18 cellular contexts compared by ENCODE assay signal in genomic region chr5:14297697-14298096, GRCh38.
DNase-seq lines count a peak whose midpoint lies in the region; ATAC-seq and TF ChIP-seq lines count a peak whose summit lies in the region.
"Had no signal": no experiment of that assay in that cellular context is flagged by ENCODE, and none has a peak within 500 bp of the region (broad histone marks: within the 10 kb centered on the region; RNA-seq: fewer than 3 reads in every experiment).

No MANE protein-coding gene starts in this region.

- peaks cover 8% of the 10 kb centered on the region; the same call in 1 of the 2 replicates for H3K4me1 ChIP-seq in GM23338 (ENCODE audit: insufficient read depth)
- H3K4me1 ChIP-seq in PC-3 (ENCODE audit: insufficient read depth, low read length), result peaks cover 11% of the 10 kb centered on the region; the same call in 1 of the 2 replicates
- peaks cover 22% of the 10 kb centered on the region for H3K4me1 ChIP-seq in endocrine pancreas (ENCODE audit: control insufficient read depth, insufficient read depth, low read length)
- H3K4me1 ChIP-seq in naive thymus-derived CD4-positive, alpha-beta T cell (ENCODE audit: control insufficient read depth in 2 of 2, insufficient read depth in 2 of 2, low read length in 2 of 2), result no peaks in the 10 kb centered on the region
- no peaks in the 10 kb centered on the region for H3K4me1 ChIP-seq in uterus

- DNase-seq in GM23338 (ENCODE audit: low spot score) (no peak), PC-3 (no peak), nephron progenitor cell (no peak), uterus (no peak), NOMO-1 (lab: John Stamatoyannopoulos, UW; ENCODE audit: unreplicated experiment in 2 of 2) (no peak)
- DNase-seq in naive thymus-derived CD4-positive, alpha-beta T cell, result no peak
- DNase-seq: ACHN, AML-193, Karpas-422, MM.1S, NCI-H1092 treated with DMSO at 0.1 percent for 48 hours, NCI-H1694, NCI-H345, NCI-H526 had no signal

- H3K27me3 Mint-ChIP-seq in GM23338 (ENCODE audit: insufficient read depth, low read depth, poor library complexity), result peaks cover 8% of the 10 kb centered on the region
- H3K27me3 Mint-ChIP-seq in nephron progenitor cell (ENCODE audit: low read depth, poor library complexity), result no peaks in the 10 kb centered on the region
- peaks cover 0 to 4% (median under 1%) of the 10 kb centered on the region in 5 donors for H3K27me3 Mint-ChIP-seq in naive thymus-derived CD4-positive, alpha-beta T cell

- H3K4me1 Mint-ChIP-seq in GM23338 (peaks cover 8% of the 10 kb centered on the region), nephron progenitor cell (peaks cover 17% of the 10 kb centered on the region)
- H3K4me1 Mint-ChIP-seq in naive thymus-derived CD4-positive, alpha-beta T cell, result no peaks in the 10 kb centered on the region

- POLR2A ChIA-PET in PC-3 (lab: Charles Lee; ENCODE audit: unreplicated experiment), result no interaction called here
- POLR2A ChIA-PET in naive thymus-derived CD4-positive, alpha-beta T cell (lab: Charles Lee), result no interaction called here

- H3F3A ChIP-seq in GM23338 (replicated peaks; ENCODE audit: low read depth), result no peaks in the 10 kb centered on the region
- H3F3A ChIP-seq in PC-3 (ENCODE audit: low read length, unreplicated experiment), result no peaks in the 10 kb centered on the region

- no peaks in the 10 kb centered on the region for H3K27me3 ChIP-seq in GM23338 (ENCODE audit: insufficient read depth)
- H3K27me3 ChIP-seq in PC-3 (ENCODE audit: low read length), result no peaks in the 10 kb centered on the region
- H3K27me3 ChIP-seq in endocrine pancreas (ENCODE audit: control insufficient read depth, insufficient read depth, low read length), result no peaks in the 10 kb centered on the region
- H3K27me3 ChIP-seq in naive thymus-derived CD4-positive, alpha-beta T cell (ENCODE audit: control insufficient read depth in 2 of 2, insufficient read depth in 2 of 2, low read length in 2 of 2), result no peaks in the 10 kb centered on the region
- no peaks in the 10 kb centered on the region for H3K27me3 ChIP-seq in uterus

- ATAC-seq in GM23338 (peak; percentile 45; the same call in 2 of the 3 replicates), PC-3 (no peak; the same call in 1 of the 2 replicates), HG03520 (IDR thresholded peaks at IDR 0.05; ENCODE audit: unreplicated experiment) (no peak)
- ATAC-seq in naive thymus-derived CD4-positive, alpha-beta T cell, result no peak

- TF ChIP-seq POLR2A in uterus (IDR thresholded peaks at IDR 0.05), result no peak

- no peak overlapping the region for H2AFZ ChIP-seq in GM23338
- no peak overlapping the region for H2AFZ ChIP-seq in PC-3 (ENCODE audit: low read length)

- intact Hi-C loops in PC-3 (cut with micrococcal nuclease) (no loop called here), uterus (cut with DNase I; ENCODE audit: low total_unique reads) (no loop called here)
- intact Hi-C loops in naive thymus-derived CD4-positive, alpha-beta T cell (cut with micrococcal nuclease), result no loop called here

- H3K9me2 ChIP-seq in GM23338 (ENCODE audit: insufficient read depth) (no peaks in the 10 kb centered on the region), PC-3 (replicated peaks; ENCODE audit: low read length) (no peaks in the 10 kb centered on the region)

- no peaks in the 10 kb centered on the region for H3K9me3 Mint-ChIP-seq in GM23338
- no peaks in the 10 kb centered on the region for H3K9me3 Mint-ChIP-seq in nephron progenitor cell
- H3K9me3 Mint-ChIP-seq in naive thymus-derived CD4-positive, alpha-beta T cell, result no peaks in the 10 kb centered on the region
- H3K9me3 Mint-ChIP-seq: CD14-positive monocyte had no signal

- H3K36me3 Mint-ChIP-seq in GM23338 (ENCODE audit: low read depth), result peaks cover 19% of the 10 kb centered on the region
- peaks cover 52% of the 10 kb centered on the region for H3K36me3 Mint-ChIP-seq in nephron progenitor cell (ENCODE audit: low read depth)
- peaks cover 0 to 4% (median 0%) of the 10 kb centered on the region in 5 donors for H3K36me3 Mint-ChIP-seq in naive thymus-derived CD4-positive, alpha-beta T cell

- CTCF ChIA-PET in PC-3 (lab: Charles Lee), result no interaction called here
- CTCF ChIA-PET in naive thymus-derived CD4-positive, alpha-beta T cell (lab: Charles Lee), result no interaction called here

- no peak overlapping the region for H3K9ac ChIP-seq in PC-3 (ENCODE audit: low read length)
- no peak overlapping the region for H3K9ac ChIP-seq in endocrine pancreas (ENCODE audit: control insufficient read depth, insufficient read depth, low read length)

- H3K9me3 ChIP-seq in PC-3 (ENCODE audit: low read length), result no peaks in the 10 kb centered on the region
- H3K9me3 ChIP-seq in endocrine pancreas (ENCODE audit: control insufficient read depth, low read length), result no peaks in the 10 kb centered on the region
- no peaks in the 10 kb centered on the region for H3K9me3 ChIP-seq in naive thymus-derived CD4-positive, alpha-beta T cell (ENCODE audit: control insufficient read depth in 2 of 3, low read length in 3 of 3)
- H3K9me3 ChIP-seq in uterus, result no peaks in the 10 kb centered on the region

- no peak overlapping the region for H3K4me2 ChIP-seq in GM23338
- 0 out of 2 replicates have a peak overlapping the region, but pooled peaks have one; percentile 3 for H3K4me2 ChIP-seq in PC-3 (ENCODE audit: low read length)

- H3K27ac Mint-ChIP-seq in GM23338 (no peak overlapping the region), nephron progenitor cell (peak overlapping the region; percentile 89)
- no peak overlapping the region for H3K27ac Mint-ChIP-seq in naive thymus-derived CD4-positive, alpha-beta T cell

- no peaks in the 10 kb centered on the region; the same call in 1 of the 2 replicates for H4K20me1 ChIP-seq in GM23338 (replicated peaks; ENCODE audit: insufficient read depth)
- no peaks in the 10 kb centered on the region for H4K20me1 ChIP-seq in PC-3 (ENCODE audit: low read length)

- H3K27ac ChIP-seq in GM23338 (ENCODE audit: low read depth) (no peak overlapping the region), PC-3 (ENCODE audit: low read length) (no peak overlapping the region), uterus (no peak overlapping the region)
- no peak overlapping the region for H3K27ac ChIP-seq in naive thymus-derived CD4-positive, alpha-beta T cell (ENCODE audit: low read depth, low read length)
- H3K27ac ChIP-seq: SK-N-MC had no signal

- TF ChIP-seq CTCF in GM23338 (conservative IDR thresholded peaks at IDR 0.05; ENCODE audit: low read depth in 2 of 2) (no peak), PC-3 (conservative IDR thresholded peaks at IDR 0.05; ENCODE audit: low read depth, low read length) (no peak), nephron progenitor cell (IDR thresholded peaks at IDR 0.05) (no peak), uterus (IDR thresholded peaks at IDR 0.05) (no peak)

- H3K4me3 Mint-ChIP-seq in GM23338 (no peak overlapping the region), nephron progenitor cell (no peak overlapping the region)
- H3K4me3 Mint-ChIP-seq in naive thymus-derived CD4-positive, alpha-beta T cell, result no peak overlapping the region
- H3K4me3 Mint-ChIP-seq: CD14-positive monocyte had no signal

- H3K36me3 ChIP-seq in GM23338 (ENCODE audit: insufficient read depth), result 0 out of 2 replicates have a peak, but pooled peaks cover 7% of the 10 kb centered on the region
- peaks cover 69% of the 10 kb centered on the region for H3K36me3 ChIP-seq in PC-3 (ENCODE audit: low read depth, low read length)
- no peaks in the 10 kb centered on the region for H3K36me3 ChIP-seq in endocrine pancreas (ENCODE audit: control insufficient read depth, insufficient read depth, low read length)
- no peaks in the 10 kb centered on the region for H3K36me3 ChIP-seq in naive thymus-derived CD4-positive, alpha-beta T cell (ENCODE audit: control insufficient read depth in 2 of 3, insufficient read depth in 3 of 3, low read length in 3 of 3)
- no peaks in the 10 kb centered on the region for H3K36me3 ChIP-seq in uterus

- no TSS peak for BruUV-seq in PC-3 (replicated peaks; lab: Mats Ljungman, UMichigan)

- no peak overlapping the region for H3K4me3 ChIP-seq in GM23338
- H3K4me3 ChIP-seq in PC-3 (ENCODE audit: low read length), result no peak overlapping the region
- H3K4me3 ChIP-seq in endocrine pancreas (ENCODE audit: control insufficient read depth, insufficient read depth, low read length), result peak overlapping the region; percentile 56
- H3K4me3 ChIP-seq in naive thymus-derived CD4-positive, alpha-beta T cell (ENCODE audit: low read length), result no peak overlapping the region
- H3K4me3 ChIP-seq in uterus, result no peak overlapping the region
- H3K4me3 ChIP-seq: SK-N-MC had no signal

- H3K79me2 ChIP-seq in GM23338 (replicated peaks; ENCODE audit: insufficient read depth) (peaks cover 27% of the 10 kb centered on the region; the same call in 1 of the 2 replicates), PC-3 (ENCODE audit: low read length) (peaks cover 70% of the 10 kb centered on the region)

TF ChIP-seq in GM23338, 12 proteins besides CTCF, POLR2A, EP300 and RAD21 (continues in another document):
- TF ChIP-seq STAT1 (IDR thresholded peaks at IDR 0.05; ENCODE audit: unreplicated experiment), result no peak
- TF ChIP-seq ZNF114 (CRISPR knock-in tag; IDR thresholded peaks at IDR 0.05), result no peak
- TF ChIP-seq REST (IDR thresholded peaks at IDR 0.05; ENCODE audit: unreplicated experiment), result no peak
- TF ChIP-seq POLR2AphosphoS5 (IDR thresholded peaks at IDR 0.05; ENCODE audit: low read depth), result no peak
